Comparison of ENCODE assay signal across 1 cellular context in the genomic region with DNA sequence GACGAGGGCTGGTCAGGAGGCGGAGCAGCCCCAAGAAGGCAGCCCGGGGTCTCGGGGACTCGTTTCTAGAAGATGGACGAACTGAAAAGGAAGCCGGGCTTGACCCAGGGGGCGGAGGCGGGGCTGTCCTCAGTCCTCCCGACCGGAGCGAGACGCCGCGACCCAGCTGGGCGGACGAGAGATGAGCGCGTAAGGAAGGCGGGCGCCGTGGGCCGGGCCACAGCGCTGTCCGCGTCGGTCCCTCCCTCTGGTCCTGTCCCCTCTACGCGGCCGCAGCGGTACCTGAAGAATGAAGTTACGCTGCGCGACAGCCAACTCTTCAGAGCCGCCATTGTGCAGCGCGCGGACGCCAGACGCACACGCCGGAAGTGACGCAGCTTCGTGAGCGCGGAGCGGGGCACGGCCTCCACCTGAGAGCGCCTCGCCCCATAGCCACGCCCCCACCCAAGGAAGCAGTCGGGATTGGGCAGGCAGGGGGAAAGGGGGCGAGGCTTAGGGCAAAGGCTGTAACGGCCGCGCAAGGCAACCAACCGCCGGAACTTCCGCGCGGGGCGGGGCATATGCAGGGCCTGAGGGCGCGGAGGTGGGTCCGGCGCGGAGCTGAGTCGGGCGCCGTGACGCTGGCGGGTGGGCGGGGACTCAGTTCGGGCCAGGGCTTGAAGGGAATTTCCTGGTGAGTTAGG.
TF ChIP-seq lines count a peak whose summit lies in the region.

Gene DIABLO (minus strand): TSS at position 370 of the 683 bp plus-strand sequence. CDS start 38 bp downstream, at position 332.

TF ChIP-seq in H1, 55 proteins besides CTCF, POLR2A, EP300 and RAD21:
- TF ChIP-seq ATF3 (IDR thresholded peaks at IDR 0.05; ENCODE audit: insufficient read depth, low read depth, low read length) (peak; percentile 41; the same call in 1 of the 2 replicates), ASH2L (IDR thresholded peaks at IDR 0.05; ENCODE audit: low read length) (peak; percentile 82), KDM4A (IDR thresholded peaks at IDR 0.05; ENCODE audit: low read depth, low read length, severe bottlenecking) (no peak), TEAD4 (IDR thresholded peaks at IDR 0.05; ENCODE audit: low read depth, low read length) (no peak), SP4 (IDR thresholded peaks at IDR 0.05; ENCODE audit: low read length) (0 out of 2 replicates have a peak, but pooled peaks have one; percentile 31), FOSL1 (IDR thresholded peaks at IDR 0.05; ENCODE audit: insufficient read depth, low read depth, low read length) (no peak), POU5F1 (IDR thresholded peaks at IDR 0.05; ENCODE audit: low read depth, low read length) (no peak), SRF (IDR thresholded peaks at IDR 0.05; ENCODE audit: low read depth, low read length) (0 out of 2 replicates have a peak, but pooled peaks have one; percentile 22), USF2 (IDR thresholded peaks at IDR 0.05; ENCODE audit: low read length) (0 out of 2 replicates have a peak, but pooled peaks have one; percentile 2), SAP30 (IDR thresholded peaks at IDR 0.05; ENCODE audit: insufficient read depth, insufficient replicate concordance, low read length) (no peak), SP2 (IDR thresholded peaks at IDR 0.05; ENCODE audit: low read length) (no peak), CTBP2 (IDR thresholded peaks at IDR 0.05; ENCODE audit: borderline replicate concordance, insufficient read depth, insufficient read length, low read length) (no peak), EGR1 (IDR thresholded peaks at IDR 0.05; ENCODE audit: borderline replicate concordance, low read depth, low read length) (no peak), GABPA (IDR thresholded peaks at IDR 0.05; ENCODE audit: borderline replicate concordance, insufficient read depth, low read length) (peak; percentile 83; the same call in 1 of the 2 replicates), SP1 (IDR thresholded peaks at IDR 0.05; ENCODE audit: low read depth, low read length) (peak; percentile 59; the same call in 1 of the 2 replicates), TBP (IDR thresholded peaks at IDR 0.05; ENCODE audit: low read depth, low read length) (peak; percentile 92), KDM1A (IDR thresholded peaks at IDR 0.05; ENCODE audit: borderline replicate concordance, low read length) (no peak), NANOG (IDR thresholded peaks at IDR 0.05; ENCODE audit: insufficient read depth, low read depth, low read length, poor library complexity, severe bottlenecking) (no peak), CHD2 (IDR thresholded peaks at IDR 0.05; ENCODE audit: low read length) (no peak), TAF1 (IDR thresholded peaks at IDR 0.05; ENCODE audit: low read depth, low read length) (peak; percentile 94), CREB1 (IDR thresholded peaks at IDR 0.05) (peak; percentile 98), POLR2AphosphoS5 (IDR thresholded peaks at IDR 0.05; ENCODE audit: low read depth, low read length) (peak; percentile 98), PHF8 (conservative IDR thresholded peaks at IDR 0.05; ENCODE audit: low read depth, low read length) (peak; percentile 99), GTF2F1 (IDR thresholded peaks at IDR 0.05; ENCODE audit: borderline replicate concordance, low read depth, low read length) (no peak; the same call in 1 of the 2 replicates), TAF7 (optimal IDR thresholded peaks at IDR 0.05; ENCODE audit: borderline replicate concordance, low read depth, low read length) (peak; percentile 90), SIN3A (conservative IDR thresholded peaks at IDR 0.05 in 1 of 2, IDR thresholded peaks at IDR 0.05 in 1 of 2; ENCODE audit: low read depth in 1 of 2, low read length in 2 of 2) (peak; percentile 27 to 74; a peak in 1 of 4 replicates), RBBP5 (IDR thresholded peaks at IDR 0.05; ENCODE audit: borderline replicate concordance, low read depth, low read length) (peak; percentile 77; the same call in 1 of the 2 replicates), HDAC2 (IDR thresholded peaks at IDR 0.05; ENCODE audit: borderline replicate concordance in 1 of 2, low read depth in 2 of 2, low read length in 2 of 2) (no peak; a peak in 1 of 4 replicates), CHD1 (IDR thresholded peaks at IDR 0.05; ENCODE audit: low read depth, low read length) (no peak), KDM5A (IDR thresholded peaks at IDR 0.05; ENCODE audit: low read length) (peak; percentile 92), YY1 (IDR thresholded peaks at IDR 0.05; ENCODE audit: low read depth, low read length) (peak; percentile 96)
- TF ChIP-seq, protein P1, sequence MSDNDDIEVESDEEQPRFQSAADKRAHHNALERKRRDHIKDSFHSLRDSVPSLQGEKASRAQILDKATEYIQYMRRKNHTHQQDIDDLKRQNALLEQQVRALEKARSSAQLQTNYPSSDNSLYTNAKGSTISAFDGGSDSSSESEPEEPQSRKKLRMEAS (IDR thresholded peaks at IDR 0.05), result peak; percentile 79; the same call in 1 of the 2 replicates
TF ChIP-seq in H1: peak in this region for 18.
